ENCODE assay signal across 13 cellular contexts in genomic region chr6:42086046-42086664, GRCh38. TPM values are rescaled to one million over a fixed set of nuclear protein-coding genes. Genes with fewer than 3 reads are reported as not detected.
DNase-seq lines count a peak whose midpoint lies in the region; ATAC-seq and TF ChIP-seq lines count a peak whose summit lies in the region.
"Had no signal": no experiment of that assay in that cellular context is flagged by ENCODE, and none has a peak within 500 bp of the region (broad histone marks: within the 10 kb centered on the region; RNA-seq: fewer than 3 reads in every experiment).

No MANE protein-coding gene starts in this region.

- H3K27ac ChIP-seq in left lung: no peak overlapping the region

- no peak overlapping the region for H3K4me3 ChIP-seq in left lung

- TF ChIP-seq CTCF in endothelial cell (IDR thresholded peaks at IDR 0.05; ENCODE audit: unreplicated experiment) (peak; percentile 43), left lung (IDR thresholded peaks at IDR 0.05) (no peak)

- H3K9me3 ChIP-seq in left lung: no peaks in the 10 kb centered on the region

- intact Hi-C loops in left lung (cut with DNase I): no loop called here

- in situ Hi-C loops in ACHN (cut with HindIII; ENCODE audit: low pct_ligation_motif_present, low pct_unique_long_range_greater_than_20kb, low sequenced_read_pairs): no loop called here

- DNase-seq in ACHN: peak; percentile 18
- DNase-seq in HEK293T (ENCODE audit: extremely low spot score): peak; percentile 45
- no peak for DNase-seq in endothelial cell (ENCODE audit: low spot score)
- DNase-seq in left lung: no peak
- no peak for DNase-seq in GM19240 (ENCODE audit: insufficient read length, low spot score)
- no peak for DNase-seq in activated CD8-positive, alpha-beta memory T cell treated with anti-CD3 and anti-CD28 coated beads, Interleukin-2, amount 50 U/mL, for 4 hours
- DNase-seq in SW 1271 (lab: John Stamatoyannopoulos, UW): no peak
- no peak for DNase-seq in RPMI8226
- DNase-seq: CD4-positive, alpha-beta T cell; islet precursor cell; occipital lobe; stimulated activated CD4-positive, alpha-beta T cell treated with anti-CD3 and anti-CD28 coated beads, Interleukin-2, amount 100 ng/mL, for 48 hours; T-helper 2 cell had no signal

- H3K27ac Mint-ChIP-seq in endothelial cell (ENCODE audit: unreplicated experiment): no peak overlapping the region
- H3K27ac Mint-ChIP-seq: CD4-positive, alpha-beta T cell had no signal

- no peak overlapping the region for H3K4me3 Mint-ChIP-seq in endothelial cell (ENCODE audit: unreplicated experiment)
- H3K4me3 Mint-ChIP-seq: CD4-positive, alpha-beta T cell had no signal

- no peaks in the 10 kb centered on the region for H3K4me1 ChIP-seq in left lung

- no peaks in the 10 kb centered on the region for H3K4me1 Mint-ChIP-seq in endothelial cell (ENCODE audit: unreplicated experiment)

- no peaks in the 10 kb centered on the region for H3K27me3 Mint-ChIP-seq in endothelial cell (ENCODE audit: unreplicated experiment)
- H3K27me3 Mint-ChIP-seq: CD4-positive, alpha-beta T cell had no signal

- H3K36me3 Mint-ChIP-seq in endothelial cell (ENCODE audit: low read depth, unreplicated experiment): peaks cover under 1% of the 10 kb centered on the region

- POLR2A ChIA-PET in HEK293T (lab: Yijun Ruan, JAX): no interaction called here

- CTCF ChIA-PET in HEK293T (lab: Yijun Ruan, JAX): no interaction called here

- peak; percentile 21 for ATAC-seq in left lung

- no peaks in the 10 kb centered on the region for H3K9me3 Mint-ChIP-seq in endothelial cell (ENCODE audit: unreplicated experiment)
- H3K9me3 Mint-ChIP-seq: CD4-positive, alpha-beta T cell had no signal

- H3K27me3 ChIP-seq in left lung: no peaks in the 10 kb centered on the region

- H3K36me3 ChIP-seq in left lung: peaks cover 0 to 14% of the 10 kb centered on the region in 2 donors

TF ChIP-seq in HEK293T, 16 proteins besides CTCF, POLR2A, EP300 and RAD21:
- no peak for TF ChIP-seq TARDBP (IDR thresholded peaks at IDR 0.05)
- no peak for TF ChIP-seq NFRKB (IDR thresholded peaks at IDR 0.05)
- TF ChIP-seq ARNT (IDR thresholded peaks at IDR 0.05): no peak
- TF ChIP-seq CTBP1 (IDR thresholded peaks at IDR 0.05; ENCODE audit: borderline replicate concordance): no peak
- no peak for TF ChIP-seq SP1 (IDR thresholded peaks at IDR 0.05)
- TF ChIP-seq FOXK2 (IDR thresholded peaks at IDR 0.05): no peak
- TF ChIP-seq BHLHE40 (IDR thresholded peaks at IDR 0.05; ENCODE audit: borderline replicate concordance): no peak
- TF ChIP-seq SUZ12 (IDR thresholded peaks at IDR 0.05): no peak
- TF ChIP-seq PKNOX1 (IDR thresholded peaks at IDR 0.05): no peak
- no peak for TF ChIP-seq FOXM1 (IDR thresholded peaks at IDR 0.05; ENCODE audit: borderline replicate concordance)
- no peak for TF ChIP-seq ZNF384 (IDR thresholded peaks at IDR 0.05)
- TF ChIP-seq ELF4 (IDR thresholded peaks at IDR 0.05): no peak
- TF ChIP-seq L3MBTL2 (conservative IDR thresholded peaks at IDR 0.05): no peak
- TF ChIP-seq HDGF (IDR thresholded peaks at IDR 0.05; ENCODE audit: borderline replicate concordance): no peak
- no peak for TF ChIP-seq LEF1 (IDR thresholded peaks at IDR 0.05; ENCODE audit: borderline replicate concordance)

RNA-seq across cellular contexts. Expression of gene TAF8, which starts 35.8 kb away (rescaled TPM):
- 21.9 TPM for total RNA-seq in endothelial cell (ENCODE audit: unreplicated experiment)
- 10 to 100 TPM; 27.5 to 32.0 TPM for total RNA-seq in left lung

RNA-seq across cellular contexts. Expression of gene C6orf132, which starts 56.3 kb away (rescaled TPM):
- total RNA-seq in endothelial cell (ENCODE audit: unreplicated experiment) (0.87 TPM), left lung (10 to 100 TPM; 19.6 to 20.3 TPM)
- total RNA-seq: CD4-positive, alpha-beta T cell; occipital lobe had no signal

Comparison
In these comparisons a context has a peak if more than half of its experiments do, and no peak if none do; other contexts are left out.
1. DNase-seq: peak in ACHN (single experiment) and HEK293T (single experiment); none in endothelial cell (single experiment), left lung (0 of 2), GM19240 (single experiment), activated CD8-positive, alpha-beta memory T cell treated with anti-CD3 and anti-CD28 coated beads, Interleukin-2, amount 50 U/mL, for 4 hours (single experiment), SW 1271 (0 of 2) and RPMI8226 (single experiment).
2. RNA of gene C6orf132, which starts 56.3 kb away (total RNA-seq): 19.6 to 20.3 TPM in left lung; 0.87 TPM in endothelial cell (single experiment); every median in the first group is over 10 times any median in the second.